Comparison of ENCODE assay signal across 9 cellular contexts in genomic region chr11:3159296-3160190, GRCh38. TPM values are rescaled to one million over a fixed set of nuclear protein-coding genes. Genes with fewer than 3 reads are reported as not detected.
DNase-seq lines count a peak whose midpoint lies in the region; ATAC-seq, FAIRE-seq and TF ChIP-seq lines count a peak whose summit lies in the region.
"Had no signal": no experiment of that assay in that cellular context is flagged by ENCODE, and none has a peak within 500 bp of the region (broad histone marks: within the 10 kb centered on the region; RNA-seq: fewer than 3 reads in every experiment).

No MANE protein-coding gene starts in this region.

- H3F3A ChIP-seq in smooth muscle cell (ENCODE audit: low read depth) = peaks cover 11% of the 10 kb centered on the region

- POLR2A ChIA-PET in HepG2 (lab: Yijun Ruan, JAX) = no interaction called here

- H4K20me1 ChIP-seq in HepG2 (ENCODE audit: insufficient read depth, low read length) (peaks cover 3% of the 10 kb centered on the region; the same call in 1 of the 2 replicates), smooth muscle cell (ENCODE audit: low read depth) (peaks cover 87% of the 10 kb centered on the region)

- no peaks in the 10 kb centered on the region for H3K9me3 ChIP-seq in HUES48 (ENCODE audit: control insufficient read depth, insufficient read depth, low read length)
- H3K9me3 ChIP-seq in colonic mucosa = no peaks in the 10 kb centered on the region
- H3K9me3 ChIP-seq in HepG2 (ENCODE audit: low read length) = no peaks in the 10 kb centered on the region
- no peaks in the 10 kb centered on the region for H3K9me3 ChIP-seq in smooth muscle cell (replicated peaks; ENCODE audit: low read depth)

- H3K36me3 ChIP-seq in HUES48 (ENCODE audit: control insufficient read depth, insufficient read depth, low read length) = no peaks in the 10 kb centered on the region
- H3K36me3 ChIP-seq in colonic mucosa = no peaks in the 10 kb centered on the region
- H3K36me3 ChIP-seq in HepG2 (replicated peaks in 1 of 2; ENCODE audit: control insufficient read depth in 1 of 2, insufficient read depth in 2 of 2, low read length in 2 of 2) = no peaks in the 10 kb centered on the region
- H3K36me3 ChIP-seq in smooth muscle cell (ENCODE audit: low read depth) = no peaks in the 10 kb centered on the region

- intact Hi-C loops in colonic mucosa (cut with DNase I) = no loop called here
- intact Hi-C loops in HepG2 (cut with micrococcal nuclease; ENCODE audit: unreplicated experiment) = no loop called here

- H3K9ac ChIP-seq in HUES48 (ENCODE audit: low read depth, low read length) = no peak overlapping the region
- H3K9ac ChIP-seq in colonic mucosa (ENCODE audit: low read depth in 2 of 2, low read length in 2 of 2) = peak overlapping the region; percentile 56 to 66
- no peak overlapping the region for H3K9ac ChIP-seq in HepG2 (ENCODE audit: insufficient read depth, low read depth, low read length)
- peak overlapping the region; percentile 43 for H3K9ac ChIP-seq in smooth muscle cell (ENCODE audit: low read depth)

- in situ Hi-C loops in HepG2 (cut with HindIII; ENCODE audit: extremely low pct_ligation_motif_present, low pct_unique_long_range_greater_than_20kb) = no loop called here

- H3K4me3 ChIP-seq in HUES48 (ENCODE audit: low read depth, low read length) (peak overlapping the region; percentile 68), colonic mucosa (peak overlapping the region; percentile 27), HepG2 (replicated peaks in 1 of 3; ENCODE audit: insufficient read depth in 1 of 3, low read depth in 2 of 3, low read length in 3 of 3) (no peak overlapping the region), smooth muscle cell (peak overlapping the region; percentile 64)

- no peak for TF ChIP-seq RAD21 in HepG2 (CRISPR knock-in tag; IDR thresholded peaks at IDR 0.05)

- H3K79me2 ChIP-seq in HepG2 (ENCODE audit: insufficient read depth, low read length) = no peaks in the 10 kb centered on the region
- H3K79me2 ChIP-seq in smooth muscle cell (ENCODE audit: low read depth) = peaks cover 90% of the 10 kb centered on the region

- no peak for TF ChIP-seq CTCF in colonic mucosa (IDR thresholded peaks at IDR 0.05)
- no peak for TF ChIP-seq CTCF in HepG2 (CRISPR knock-in tag; IDR thresholded peaks at IDR 0.05)
- TF ChIP-seq CTCF in smooth muscle cell (IDR thresholded peaks at IDR 0.05; ENCODE audit: borderline replicate concordance, insufficient read depth, poor library complexity, severe bottlenecking) = no peak

- H3K4me2 ChIP-seq in HepG2 (ENCODE audit: low read depth, low read length) (no peak overlapping the region), smooth muscle cell (peak overlapping the region; percentile 98)

- no peak for TF ChIP-seq POLR2A in HepG2 (IDR thresholded peaks at IDR 0.05; ENCODE audit: insufficient read depth in 1 of 2, low read depth in 2 of 2, low read length in 2 of 2)

- TF ChIP-seq EP300 in HepG2 (IDR thresholded peaks at IDR 0.05; ENCODE audit: low read depth in 2 of 2, low read length in 2 of 2) (no peak), HepG2 (CRISPR knock-in tag; IDR thresholded peaks at IDR 0.05; ENCODE audit: borderline replicate concordance) (no peak)

- WGBS in HepG2 (ENCODE audit: low lambda C conversion rate) = 16% methylated on average over 5 of the region's 14 CpGs
- 60% methylated on average over 14 of the region's 14 CpGs for WGBS in smooth muscle cell (ENCODE audit: low lambda C conversion rate)

- ATAC-seq in HepG2 (peak; percentile 15; the same call in 2 of the 3 replicates), HG03108 (IDR thresholded peaks at IDR 0.05; ENCODE audit: unreplicated experiment) (no peak)

- H2AFZ ChIP-seq in HepG2 (ENCODE audit: low read length) = no peak overlapping the region
- no peak overlapping the region for H2AFZ ChIP-seq in smooth muscle cell (ENCODE audit: low read depth)

- CTCF ChIA-PET in HepG2 (lab: Yijun Ruan, JAX; ENCODE audit: low intra/inter-chr PET ratio, low total read pairs) = no interaction called here

- DNase-seq in colonic mucosa (no peak), HepG2 (ENCODE audit: low spot score) (no peak), smooth muscle cell (lab: John Stamatoyannopoulos, UW; ENCODE audit: unreplicated experiment) (no peak), NOMO-1 (lab: John Stamatoyannopoulos, UW; ENCODE audit: unreplicated experiment in 2 of 2) (no peak), activated T-cell treated with anti-CD3 and anti-CD28 coated beads for 4 hours (no peak), GM19239 (ENCODE audit: insufficient read length, low spot score) (no peak)

- no TSS peak for BruUV-seq in HepG2 (replicated peaks; lab: Mats Ljungman, UMichigan)

- H3K27me3 ChIP-seq in HUES48 (ENCODE audit: control insufficient read depth, insufficient read depth, low read length) (peaks cover 31% of the 10 kb centered on the region), colonic mucosa (no peaks in the 10 kb centered on the region), HepG2 (ENCODE audit: control insufficient read depth in 1 of 2, insufficient read depth in 2 of 2, low read length in 2 of 2) (peaks cover 20 to 92% of the 10 kb centered on the region in 2 experiments), smooth muscle cell (ENCODE audit: low read depth) (no peaks in the 10 kb centered on the region)

- peaks cover 40% of the 10 kb centered on the region for H3K4me1 ChIP-seq in HUES48 (ENCODE audit: control insufficient read depth, insufficient read depth, low read length)
- peaks cover 13% of the 10 kb centered on the region for H3K4me1 ChIP-seq in colonic mucosa
- H3K4me1 ChIP-seq in HepG2 (ENCODE audit: insufficient read depth, low read length) = no peaks in the 10 kb centered on the region
- H3K4me1 ChIP-seq in smooth muscle cell (ENCODE audit: low read depth) = peaks cover 39% of the 10 kb centered on the region

- no peak for FAIRE-seq in HepG2 (lab: Jason Lieb, UNC)
- no peak for FAIRE-seq in GM19239 (lab: Jason Lieb, UNC)
- FAIRE-seq: colon had no signal

- H3K27ac ChIP-seq in HUES48 (ENCODE audit: low read depth, low read length) (peak overlapping the region; percentile 39), colonic mucosa (peak overlapping the region; percentile 55), HepG2 (ENCODE audit: extremely low read length, insufficient read depth, low read length) (no peak overlapping the region), smooth muscle cell (ENCODE audit: low read depth) (peak overlapping the region; percentile 55)

TF ChIP-seq in HepG2, 621 proteins besides CTCF, POLR2A, EP300 and RAD21:
- TF ChIP-seq ZBTB7A (CRISPR knock-in tag; IDR thresholded peaks at IDR 0.05) (no peak), ZNF761 (CRISPR knock-in tag; conservative IDR thresholded peaks at IDR 0.05) (no peak)

RNA-seq across cellular contexts. Expression of gene OSBPL5, which starts 5.6 kb away (rescaled TPM):
- total RNA-seq in colonic mucosa (10 to 100 TPM; 34.0 to 69.5 TPM), HepG2 (2016; rRNA removed; fragmentation: Illumina TruSeq; extraction: Trizol) (not detected in 2 replicates), smooth muscle cell (24.2 and 27.3 TPM in 2 replicates)
- 0.26 TPM in 1 of 2 replicates, not detected in the other for total RNA-seq in HepG2 (2016; cell fraction: cytosol; rRNA removed; fragmentation: Illumina TruSeq; extraction: Trizol; ENCODE audit: low read depth)
- total RNA-seq in HepG2 (2016; cell fraction: insoluble cytoplasmic fraction; rRNA removed; fragmentation: Illumina TruSeq; extraction: Trizol) = not detected in 2 replicates
- not detected in 2 replicates for total RNA-seq in HepG2 (2016; cell fraction: membrane; rRNA removed; fragmentation: Illumina TruSeq; extraction: Trizol)
- not detected in 2 replicates for total RNA-seq in HepG2 (2016; cell fraction: nucleus; rRNA removed; fragmentation: Illumina TruSeq; extraction: Trizol)
- polyA plus RNA-seq in HepG2 (2011; rRNA removed) (not detected in 2 replicates), smooth muscle cell (43.4 and 46.0 TPM in 2 replicates)
- not detected in 2 replicates for polyA plus RNA-seq in HepG2 (2011; cell fraction: cytosol; rRNA removed)
- polyA plus RNA-seq in HepG2 (2011; cell fraction: nucleus; rRNA removed) = 0.34 TPM in 1 of 2 replicates, not detected in the other
- polyA plus RNA-seq in HepG2 (2012) = not detected in 2 replicates
- polyA plus RNA-seq in HepG2 (2016; cell fraction: cytosol; fragmentation: Illumina TruSeq; extraction: Trizol; ENCODE audit: low read depth) = not detected in 2 replicates
- not detected in 2 replicates for polyA plus RNA-seq in HepG2 (2016; cell fraction: insoluble cytoplasmic fraction; fragmentation: Illumina TruSeq; extraction: Trizol; ENCODE audit: low read depth)
- polyA plus RNA-seq in HepG2 (2016; cell fraction: membrane; fragmentation: Illumina TruSeq; extraction: Trizol; ENCODE audit: low read depth) = not detected in 2 replicates
- not detected in 2 replicates for polyA plus RNA-seq in HepG2 (2016; cell fraction: nucleus; fragmentation: Illumina TruSeq; extraction: Trizol; ENCODE audit: insufficient read depth, low read depth)
- 41.3 TPM in 1 of 2 replicates, not detected in the other for polyA minus RNA-seq in HepG2 (2011; rRNA and poly(A)+ RNA removed; ENCODE audit: low replicate concordance)
- polyA minus RNA-seq in HepG2 (2011; cell fraction: cytosol; rRNA and poly(A)+ RNA removed) = 0.40 and 0.97 TPM in 2 replicates
- polyA minus RNA-seq in HepG2 (2011; cell fraction: nucleus; rRNA and poly(A)+ RNA removed) = not detected in 2 replicates

RNA-seq across cellular contexts. Expression of gene MRGPRG, which starts 59.1 kb away (rescaled TPM):
- total RNA-seq in colonic mucosa = not detected
- total RNA-seq in HepG2 (2016; rRNA removed; fragmentation: Illumina TruSeq; extraction: Trizol) = not detected in 2 replicates
- total RNA-seq in HepG2 (2016; cell fraction: cytosol; rRNA removed; fragmentation: Illumina TruSeq; extraction: Trizol; ENCODE audit: low read depth) = not detected in 2 replicates
- not detected in 2 replicates for total RNA-seq in HepG2 (2016; cell fraction: insoluble cytoplasmic fraction; rRNA removed; fragmentation: Illumina TruSeq; extraction: Trizol)
- total RNA-seq in HepG2 (2016; cell fraction: membrane; rRNA removed; fragmentation: Illumina TruSeq; extraction: Trizol) = not detected in 2 replicates
- total RNA-seq in HepG2 (2016; cell fraction: nucleus; rRNA removed; fragmentation: Illumina TruSeq; extraction: Trizol) = not detected in 2 replicates
- not detected in 2 replicates for polyA plus RNA-seq in HepG2 (2011; rRNA removed)
- polyA plus RNA-seq in HepG2 (2011; cell fraction: cytosol; rRNA removed) = not detected in 2 replicates
- not detected in 2 replicates for polyA plus RNA-seq in HepG2 (2011; cell fraction: nucleus; rRNA removed)
- not detected in 2 replicates for polyA plus RNA-seq in HepG2 (2012)
- not detected in 2 replicates for polyA plus RNA-seq in HepG2 (2016; cell fraction: cytosol; fragmentation: Illumina TruSeq; extraction: Trizol; ENCODE audit: low read depth)
- polyA plus RNA-seq in HepG2 (2016; cell fraction: insoluble cytoplasmic fraction; fragmentation: Illumina TruSeq; extraction: Trizol; ENCODE audit: low read depth) = not detected in 2 replicates
- not detected in 2 replicates for polyA plus RNA-seq in HepG2 (2016; cell fraction: membrane; fragmentation: Illumina TruSeq; extraction: Trizol; ENCODE audit: low read depth)
- not detected in 2 replicates for polyA plus RNA-seq in HepG2 (2016; cell fraction: nucleus; fragmentation: Illumina TruSeq; extraction: Trizol; ENCODE audit: insufficient read depth, low read depth)
- polyA minus RNA-seq in HepG2 (2011; rRNA and poly(A)+ RNA removed; ENCODE audit: low replicate concordance) = not detected in 2 replicates
- not detected in 2 replicates for polyA minus RNA-seq in HepG2 (2011; cell fraction: cytosol; rRNA and poly(A)+ RNA removed)
- polyA minus RNA-seq in HepG2 (2011; cell fraction: nucleus; rRNA and poly(A)+ RNA removed) = not detected in 2 replicates
- not detected in 2 replicates for total RNA-seq in smooth muscle cell
- polyA plus RNA-seq in smooth muscle cell = not detected in 2 replicates

Comparison
In these comparisons a context has a peak if more than half of its experiments do, and no peak if none do; other contexts are left out.
1. H3K4me3 ChIP-seq: peak in HUES48 (single experiment), colonic mucosa (single experiment) and smooth muscle cell (single experiment); none in HepG2 (0 of 3).
2. H3K9ac ChIP-seq: peak in colonic mucosa (2 of 2) and smooth muscle cell (single experiment); none in HUES48 (single experiment) and HepG2 (single experiment).
3. RNA of gene OSBPL5, which starts 5.6 kb away (total RNA-seq): 34.0 to 69.5 TPM in colonic mucosa and 24.2 to 27.3 TPM in smooth muscle cell; 0.26 TPM in HepG2; every median in the first group is over 10 times any median in the second.